ENCODE assay signal across 8 cellular contexts in genomic region chr17:37089998-37090397, GRCh38.
DNase-seq lines count a peak whose midpoint lies in the region; ATAC-seq and TF ChIP-seq lines count a peak whose summit lies in the region.

No MANE protein-coding gene starts in this region.

- DNase-seq in activated CD8-positive, alpha-beta memory T cell treated with anti-CD3 and anti-CD28 coated beads for 1 hour (ENCODE audit: extremely low read depth in 1 of 2, low read depth in 1 of 2): peak; percentile 9 to 28
- DNase-seq in activated CD8-positive, alpha-beta memory T cell treated with anti-CD3 and anti-CD28 coated beads for 24 hours: no peak
- DNase-seq in T-helper 1 cell (peak in 3 of 5 donors; percentile 6 to 86 (median 39)), COLO668 (lab: John Stamatoyannopoulos, UW; ENCODE audit: unreplicated experiment) (no peak), brain microvascular endothelial cell (no peak)
- peak; percentile 62 to 64 (median 64) for DNase-seq in effector memory CD8-positive, alpha-beta T cell
- DNase-seq in stimulated activated CD8-positive, alpha-beta memory T cell treated with anti-CD3 and anti-CD28 coated beads, Interleukin-7, amount 100 ng/mL, for 4 hours (ENCODE audit: low read depth in 2 of 2): peak; percentile 36 to 46

- no peaks in the 10 kb centered on the region for H3K27me3 Mint-ChIP-seq in effector memory CD8-positive, alpha-beta T cell

- peak overlapping the region; percentile 97 to 99 for H3K27ac Mint-ChIP-seq in effector memory CD8-positive, alpha-beta T cell

- no peak for TF ChIP-seq CTCF in brain microvascular endothelial cell (IDR thresholded peaks at IDR 0.05; ENCODE audit: low read depth, low read length, missing control alignments)

- H3K27ac ChIP-seq in brain microvascular endothelial cell: no peak overlapping the region

- peaks cover 28% of the 10 kb centered on the region for H3K36me3 ChIP-seq in brain microvascular endothelial cell (replicated peaks)

- H3K36me3 Mint-ChIP-seq in effector memory CD8-positive, alpha-beta T cell (ENCODE audit: insufficient read depth): peaks cover 8% of the 10 kb centered on the region

- H3K27me3 ChIP-seq in brain microvascular endothelial cell (replicated peaks): no peaks in the 10 kb centered on the region

- H3K9me3 Mint-ChIP-seq in effector memory CD8-positive, alpha-beta T cell: no peaks in the 10 kb centered on the region

- peaks cover 40 to 43% of the 10 kb centered on the region in 2 donors for H3K4me1 Mint-ChIP-seq in effector memory CD8-positive, alpha-beta T cell (ENCODE audit: low read depth in 2 of 2)

- peak; percentile 96 for ATAC-seq in effector memory CD8-positive, alpha-beta T cell (replicated peaks)
- no peak for ATAC-seq in GM19351 (IDR thresholded peaks at IDR 0.05; ENCODE audit: unreplicated experiment)

- in situ Hi-C loops in brain microvascular endothelial cell (cut with HindIII; ENCODE audit: low pct_ligation_motif_present, low sequenced_read_pairs): no loop called here

- no peak overlapping the region for H3K4me3 ChIP-seq in brain microvascular endothelial cell (ENCODE audit: low read depth, low read length)

- peak overlapping the region; percentile 65 to 70 for H3K4me3 Mint-ChIP-seq in effector memory CD8-positive, alpha-beta T cell

Comparison
In these comparisons a context has a peak if more than half of its experiments do, and no peak if none do; other contexts are left out.
1. DNase-seq: peak in activated CD8-positive, alpha-beta memory T cell treated with anti-CD3 and anti-CD28 coated beads for 1 hour (2 of 2), T-helper 1 cell (3 of 5), effector memory CD8-positive, alpha-beta T cell (3 of 3) and stimulated activated CD8-positive, alpha-beta memory T cell treated with anti-CD3 and anti-CD28 coated beads, Interleukin-7, amount 100 ng/mL, for 4 hours (2 of 2); none in activated CD8-positive, alpha-beta memory T cell treated with anti-CD3 and anti-CD28 coated beads for 24 hours (single experiment), COLO668 (single experiment) and brain microvascular endothelial cell (single experiment).